ENCODE assay signal across 8 cellular contexts in the genomic region with DNA sequence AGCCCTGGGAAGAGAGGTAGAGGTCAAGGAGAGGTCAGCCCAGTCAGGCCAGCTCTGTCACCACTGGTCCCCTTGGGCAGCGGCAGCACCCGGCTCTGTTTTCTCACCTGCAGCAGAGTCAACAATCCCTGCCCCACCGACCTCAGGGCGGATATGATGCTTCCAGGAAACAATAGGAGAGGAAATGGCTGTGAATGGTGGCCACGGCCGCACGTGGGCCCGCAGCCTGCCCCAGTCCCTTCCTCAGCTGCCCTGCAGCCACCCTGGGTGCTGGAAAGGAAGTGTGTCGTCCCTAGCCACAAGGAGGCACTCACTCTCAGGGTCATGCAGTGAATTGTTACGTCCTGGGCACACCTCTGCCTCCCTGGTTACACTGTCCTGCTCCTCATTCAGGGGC.
A peak's percentile ranks its signal among the peaks of the same experiment; 100 is the strongest.
DNase-seq lines count a peak whose midpoint lies in the region; ATAC-seq and TF ChIP-seq lines count a peak whose summit lies in the region.

No MANE protein-coding gene starts in this region.

- H3K4me3 ChIP-seq in lower leg skin (ENCODE audit: low read depth, poor library complexity, severe bottlenecking): no peak overlapping the region
- no peak overlapping the region for H3K4me3 ChIP-seq in stomach

- peak; percentile 79 for ATAC-seq in esophagus mucosa

- DNase-seq in activated gamma-delta T cell treated with Interleukin-2 at 50 U/mL for 16 hours (peak; percentile 24), activated gamma-delta T cell (lab: John Stamatoyannopoulos, UW) (no peak), T-helper 2 cell (peak in 4 of 5 experiments; percentile 8 to 90 (median 13)), medulla oblongata (ENCODE audit: extremely low spot score) (no peak), lower leg skin (ENCODE audit: low spot score in 2 of 2) (no peak), stomach (no peak)
- DNase-seq in stimulated activated CD4-positive, alpha-beta T cell treated with anti-CD3 and anti-CD28 coated beads, Interleukin-4, amount 100 ng/mL, for 4 hours: peak; percentile 9 to 20

- no peaks in the 10 kb centered on the region for H3K9me3 ChIP-seq in stomach

- TF ChIP-seq CTCF in lower leg skin (IDR thresholded peaks at IDR 0.05) (no peak), stomach (IDR thresholded peaks at IDR 0.05) (peak in 1 of 7 experiments; percentile 17)

- TF ChIP-seq POLR2A in lower leg skin (IDR thresholded peaks at IDR 0.05): no peak
- no peak for TF ChIP-seq POLR2A in stomach (IDR thresholded peaks at IDR 0.05)

- H3K27me3 ChIP-seq in stomach: no peaks in the 10 kb centered on the region

- peak overlapping the region in 2 of 5 donors; percentile 28 to 58 for H3K27ac ChIP-seq in stomach

- TF ChIP-seq EP300 in stomach (IDR thresholded peaks at IDR 0.05): no peak

- WGBS in lower leg skin, 2 donors: 86 to 88% methylated on average over 10 of the region's 10 CpGs
- WGBS in stomach, 5 donors: 46 to 79% (median 59%) methylated on average over 10 of the region's 10 CpGs

- H3K36me3 ChIP-seq in stomach: no peaks in the 10 kb centered on the region

- intact Hi-C loops in lower leg skin (cut with DNase I; ENCODE audit: low total_unique reads) (no loop called here), stomach (cut with DNase I; ENCODE audit: low total_unique reads) (no loop called here)

- peaks cover 0 to 24% (median 11%) of the 10 kb centered on the region in 4 donors for H3K4me1 ChIP-seq in stomach

Comparison
In these comparisons a context has a peak if more than half of its experiments do, and no peak if none do; other contexts are left out.
1. DNase-seq: peak in activated gamma-delta T cell treated with Interleukin-2 at 50 U/mL for 16 hours (single experiment), T-helper 2 cell (4 of 5) and stimulated activated CD4-positive, alpha-beta T cell treated with anti-CD3 and anti-CD28 coated beads, Interleukin-4, amount 100 ng/mL, for 4 hours (2 of 2); none in activated gamma-delta T cell (single experiment), medulla oblongata (single experiment), lower leg skin (0 of 2) and stomach (single experiment).